7 cellular contexts compared by ENCODE assay signal in genomic region chr16:29710227-29711219, GRCh38.
DNase-seq lines count a peak whose midpoint lies in the region; ATAC-seq and TF ChIP-seq lines count a peak whose summit lies in the region.

No MANE protein-coding gene starts in this region.

- TF ChIP-seq POLR2A in Raji (IDR thresholded peaks at IDR 0.05; ENCODE audit: insufficient read depth, low read depth, low read length): peak; percentile 36; the same call in 1 of the 2 replicates

- DNase-seq in DMS153 (lab: John Stamatoyannopoulos, UW): peak; percentile 6
- DNase-seq in HCEC 1CT: peak; percentile 71
- DNase-seq in central memory CD4-positive, alpha-beta T cell: peak; percentile 66
- peak; percentile 83 for DNase-seq in left kidney (ENCODE audit: low read depth, low spot score)
- DNase-seq in stimulated activated naive CD4-positive, alpha-beta T cell (lab: John Stamatoyannopoulos, UW): peak in 4 of 6 experiments; percentile 6 to 73 (median 60)

- ATAC-seq in HG02588 (IDR thresholded peaks at IDR 0.05; ENCODE audit: unreplicated experiment): no peak

Comparison
In these comparisons a context has a peak if more than half of its experiments do, and no peak if none do; other contexts are left out.
1. DNase-seq: peak in every context shown above with its lines; median percentile 83 in left kidney; 71 in HCEC 1CT; 66 in central memory CD4-positive, alpha-beta T cell; 60 in stimulated activated naive CD4-positive, alpha-beta T cell; 6 in DMS153.